In genomic region chr7:34672430-34672829, GRCh38 we compare ENCODE assay signal across 24 cellular contexts. TPM values are rescaled to one million over a fixed set of nuclear protein-coding genes. Genes with fewer than 3 reads are reported as not detected.
A peak's percentile ranks its signal among the peaks of the same experiment; 100 is the strongest.
DNase-seq lines count a peak whose midpoint lies in the region; ATAC-seq, FAIRE-seq and TF ChIP-seq lines count a peak whose summit lies in the region.
"Had no signal": no experiment of that assay in that cellular context is flagged by ENCODE, and none has a peak within 500 bp of the region (broad histone marks: within the 10 kb centered on the region; RNA-seq: fewer than 3 reads in every experiment).

No MANE protein-coding gene starts in this region.

- H3K4me1 Mint-ChIP-seq in T-helper 17 cell (no peaks in the 10 kb centered on the region), immature natural killer cell (no peaks in the 10 kb centered on the region)

- H2AFZ ChIP-seq in PC-9, result 0 out of 2 replicates have a peak overlapping the region, but pooled peaks have one; percentile 15

- peak; percentile 67 for DNase-seq in ELR (ENCODE audit: low read depth)
- no peak for DNase-seq in PC-9
- DNase-seq in bronchial epithelial cell (ENCODE audit: low read depth), result peak; percentile 87
- DNase-seq in retinal pigment epithelial cell (ENCODE audit: low read depth), result peak; percentile 19
- DNase-seq in upper lobe of left lung, result no peak
- no peak for DNase-seq in T-helper 17 cell
- DNase-seq in immature natural killer cell, result no peak
- DNase-seq in NCI-H1694 (lab: John Stamatoyannopoulos, UW), result no peak
- DNase-seq: activated effector memory CD4-positive, alpha-beta T cell treated with Interleukin-2 at 50 U/mL for 16 hours; aorta; MG63; NCI-H446; ovary; SHP77; sigmoid colon; stimulated activated CD4-positive, alpha-beta T cell treated with anti-CD3 and anti-CD28 coated beads, Interleukin-4, amount 100 ng/mL, for 24 hours; substantia nigra; T-helper 2 cell had no signal

- no peaks in the 10 kb centered on the region for H3K9me3 Mint-ChIP-seq in immature natural killer cell

- no TSS peak for BruUV-seq in PC-9 (replicated peaks; lab: Mats Ljungman, UMichigan)

- no peaks in the 10 kb centered on the region for H3K36me3 ChIP-seq in PC-9 (ENCODE audit: low read depth)
- H3K36me3 ChIP-seq in bronchial epithelial cell (ENCODE audit: control insufficient read depth, insufficient read depth, low read length), result no peaks in the 10 kb centered on the region
- no peaks in the 10 kb centered on the region for H3K36me3 ChIP-seq in upper lobe of left lung
- H3K36me3 ChIP-seq: MG63, ovary, sigmoid colon had no signal

- H3K9me2 ChIP-seq in PC-9 (ENCODE audit: insufficient read depth), result no peaks in the 10 kb centered on the region; the same call in 1 of the 2 replicates

- CTCF ChIA-PET in PC-9 (lab: Charles Lee), result no interaction called here

- TF ChIP-seq CTCF in PC-9 (conservative IDR thresholded peaks at IDR 0.05) (no peak), bronchial epithelial cell (IDR thresholded peaks at IDR 0.05; ENCODE audit: insufficient read depth, low read length, severe bottlenecking) (no peak), retinal pigment epithelial cell (conservative IDR thresholded peaks at IDR 0.05; ENCODE audit: low read depth, low read length) (no peak), upper lobe of left lung (IDR thresholded peaks at IDR 0.05) (no peak)

- intact Hi-C loops in PC-9 (cut with micrococcal nuclease; ENCODE audit: unreplicated experiment), result loop anchor here (10.0 kb wide), 1 partner anchor 362 kb away; the partner anchor contains the start of gene DPY19L1

- no peaks in the 10 kb centered on the region for H4K20me1 ChIP-seq in PC-9 (ENCODE audit: insufficient read depth)

- H3K4me2 ChIP-seq in PC-9, result no peak overlapping the region

- H3K27ac Mint-ChIP-seq in T-helper 17 cell, result no peak overlapping the region
- no peak overlapping the region for H3K27ac Mint-ChIP-seq in immature natural killer cell

- H3F3A ChIP-seq in PC-9 (ENCODE audit: insufficient read depth, low read depth), result no peaks in the 10 kb centered on the region

- H3K27me3 ChIP-seq in PC-9 (ENCODE audit: insufficient read depth, low read depth) (no peaks in the 10 kb centered on the region), bronchial epithelial cell (ENCODE audit: control insufficient read depth, insufficient read depth, low read length) (no peaks in the 10 kb centered on the region), upper lobe of left lung (no peaks in the 10 kb centered on the region)
- H3K27me3 ChIP-seq: MG63, ovary, sigmoid colon had no signal

- no peak for FAIRE-seq in bronchial epithelial cell (lab: Jason Lieb, UNC)
- FAIRE-seq: D721Med had no signal

- H3K9me3 ChIP-seq in PC-9 (ENCODE audit: insufficient read depth, low read depth) (no peaks in the 10 kb centered on the region), upper lobe of left lung (no peaks in the 10 kb centered on the region), T-helper 17 cell (ENCODE audit: control insufficient read depth, low read length, poor library complexity, severe bottlenecking) (no peaks in the 10 kb centered on the region)
- H3K9me3 ChIP-seq: MG63, ovary, sigmoid colon had no signal

- H3K36me3 Mint-ChIP-seq in T-helper 17 cell (ENCODE audit: low read depth) (no peaks in the 10 kb centered on the region), immature natural killer cell (no peaks in the 10 kb centered on the region)

- H3K79me2 ChIP-seq in PC-9 (ENCODE audit: low read depth), result no peaks in the 10 kb centered on the region

- 69 to 95% methylated on average over 6 of the region's 6 CpGs for WGBS in upper lobe of left lung, 2 donors

- no peak overlapping the region for H3K4me3 Mint-ChIP-seq in T-helper 17 cell
- H3K4me3 Mint-ChIP-seq in immature natural killer cell, result no peak overlapping the region

- H3K4me3 ChIP-seq in PC-9 (no peak overlapping the region), bronchial epithelial cell (ENCODE audit: low read depth, low read length) (no peak overlapping the region), retinal pigment epithelial cell (ENCODE audit: low read length) (no peak overlapping the region), upper lobe of left lung (no peak overlapping the region)
- H3K4me3 ChIP-seq: coronary artery, lung, MG63, ovary, sigmoid colon had no signal

- no peak overlapping the region for H3K27ac ChIP-seq in PC-9
- no peak overlapping the region for H3K27ac ChIP-seq in upper lobe of left lung
- H3K27ac ChIP-seq: coronary artery, ovary, sigmoid colon had no signal

- no peak for TF ChIP-seq EP300 in upper lobe of left lung (IDR thresholded peaks at IDR 0.05)

- no peaks in the 10 kb centered on the region for H3K4me1 ChIP-seq in PC-9 (replicated peaks; ENCODE audit: insufficient read depth)
- H3K4me1 ChIP-seq in upper lobe of left lung, result no peaks in the 10 kb centered on the region
- H3K4me1 ChIP-seq: sigmoid colon had no signal

- no peak for TF ChIP-seq POLR2A in upper lobe of left lung (IDR thresholded peaks at IDR 0.05)

- POLR2A ChIA-PET in PC-9 (lab: Charles Lee; ENCODE audit: unreplicated experiment), result interaction anchor here (0.6 kb wide), 1 partner anchor 1436 kb away, joined by 4 read pairs; no protein-coding TSS in a partner anchor

- ATAC-seq in upper lobe of left lung (ENCODE audit: low FRiP score in 2 of 2) (no peak), T-helper 17 cell (no peak)
- ATAC-seq: activated CD4-positive, CD25-positive, alpha-beta regulatory T cell treated with anti-CD3 and anti-CD28 coated beads, Interleukin-2, amount 50 U/mL, for 24 hours had no signal

- H3K27me3 Mint-ChIP-seq in T-helper 17 cell (peaks cover 28% of the 10 kb centered on the region), immature natural killer cell (ENCODE audit: low read depth in 3 of 3) (peaks cover 0 to 4% (median 0%) of the 10 kb centered on the region in 3 donors)

RNA-seq across cellular contexts. Expression of gene NPSR1, which starts 14.4 kb away (rescaled TPM):
- not detected in 2 replicates for total RNA-seq in PC-9 (2021)
- not detected in 2 replicates for total RNA-seq in bronchial epithelial cell
- total RNA-seq in upper lobe of left lung, result not detected
- not detected for total RNA-seq in T-helper 17 cell
- polyA plus RNA-seq in immature natural killer cell, result not detected
- total RNA-seq: aorta, H4, lung, ovary, sigmoid colon had no signal
- polyA plus RNA-seq: aorta, BJ, lung, ovary had no signal

Comparison
In these comparisons a context has a peak if more than half of its experiments do, and no peak if none do; other contexts are left out.
1. DNase-seq: peak in ELR (single experiment), bronchial epithelial cell (single experiment) and retinal pigment epithelial cell (single experiment); none in PC-9 (0 of 2), upper lobe of left lung (0 of 2), T-helper 17 cell (0 of 3), immature natural killer cell (0 of 3) and NCI-H1694 (single experiment).